8 cellular contexts compared by ENCODE assay signal in genomic region chr4:48127231-48127881, GRCh38.
DNase-seq lines count a peak whose midpoint lies in the region; ATAC-seq and TF ChIP-seq lines count a peak whose summit lies in the region.

No MANE protein-coding gene starts in this region.

- intact Hi-C loops in tibial artery (cut with DNase I; ENCODE audit: low total_unique reads), result no loop called here

- no peaks in the 10 kb centered on the region for H3K36me3 ChIP-seq in tibial artery

- no peaks in the 10 kb centered on the region for H3K9me3 ChIP-seq in tibial artery

- H3K27ac Mint-ChIP-seq in activated naive CD4-positive, alpha-beta T cell treated with anti-CD3 and anti-CD28 coated beads, Interleukin-2, amount 50 U/mL, for 24 hours, result peak overlapping the region; percentile 95

- H3K36me3 Mint-ChIP-seq in activated naive CD4-positive, alpha-beta T cell treated with anti-CD3 and anti-CD28 coated beads, Interleukin-2, amount 50 U/mL, for 24 hours, result peaks cover 3% of the 10 kb centered on the region

- H3K27me3 ChIP-seq in tibial artery, result no peaks in the 10 kb centered on the region

- H3K4me3 Mint-ChIP-seq in activated naive CD4-positive, alpha-beta T cell treated with anti-CD3 and anti-CD28 coated beads, Interleukin-2, amount 50 U/mL, for 24 hours, result peak overlapping the region; percentile 94

- no peaks in the 10 kb centered on the region for H3K27me3 Mint-ChIP-seq in activated naive CD4-positive, alpha-beta T cell treated with anti-CD3 and anti-CD28 coated beads, Interleukin-2, amount 50 U/mL, for 24 hours

- H3K4me1 Mint-ChIP-seq in activated naive CD4-positive, alpha-beta T cell treated with anti-CD3 and anti-CD28 coated beads, Interleukin-2, amount 50 U/mL, for 24 hours, result peaks cover 88% of the 10 kb centered on the region

- no peak for DNase-seq in activated naive CD4-positive, alpha-beta T cell treated with anti-CD3 and anti-CD28 coated beads, Interleukin-2, amount 50 U/mL, for 16 hours
- DNase-seq in iPS-NIHi7 (ENCODE audit: extremely low spot score) (peak; percentile 29), tibial artery (no peak), NCI-H2171 (lab: John Stamatoyannopoulos, UW) (no peak), DMS114 treated with DMSO at 0.1 percent for 48 hours (lab: John Stamatoyannopoulos, UW; ENCODE audit: unreplicated experiment) (no peak)

- H3K4me1 ChIP-seq in tibial artery, result peaks cover 0 to 28% (median 9%) of the 10 kb centered on the region in 4 donors

- peak overlapping the region; percentile 25 to 43 for H3K27ac ChIP-seq in tibial artery

- H3K4me3 ChIP-seq in WI38 (ENCODE audit: low read depth, low read length) (peak overlapping the region; percentile 42), tibial artery (peak overlapping the region; percentile 32 to 42)

- TF ChIP-seq CTCF in WI38 (IDR thresholded peaks at IDR 0.05; ENCODE audit: low read depth, low read length) (no peak), tibial artery (IDR thresholded peaks at IDR 0.05) (no peak)

- no peaks in the 10 kb centered on the region for H3K9me3 Mint-ChIP-seq in activated naive CD4-positive, alpha-beta T cell treated with anti-CD3 and anti-CD28 coated beads, Interleukin-2, amount 50 U/mL, for 24 hours

- no peak for ATAC-seq in GM18511 (IDR thresholded peaks at IDR 0.05; ENCODE audit: unreplicated experiment)
